8 cellular contexts compared by ENCODE assay signal in the genomic region with DNA sequence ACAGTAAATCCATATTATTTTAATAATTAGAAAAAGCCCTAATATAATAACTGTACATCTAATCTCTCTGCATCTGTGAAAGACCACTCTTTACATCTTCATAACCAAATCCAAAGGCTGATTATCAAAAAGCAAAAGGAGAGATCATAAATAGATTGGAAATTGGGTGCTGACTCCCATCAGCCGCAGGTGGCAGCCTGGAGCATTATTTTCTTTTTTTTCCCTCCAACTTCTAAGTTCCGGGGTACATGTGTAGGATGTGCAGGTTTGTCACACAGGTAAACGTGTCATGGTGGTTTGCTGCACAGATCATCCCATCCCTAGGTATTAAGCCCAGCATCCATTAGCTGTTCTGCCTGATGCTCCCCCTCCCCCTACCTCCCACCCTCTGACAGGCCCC.
"Had no signal": no experiment of that assay in that cellular context is flagged by ENCODE, and none has a peak within 500 bp of the region (broad histone marks: within the 10 kb centered on the region; RNA-seq: fewer than 3 reads in every experiment).

No MANE protein-coding gene starts in this region.

- H3K9me3 ChIP-seq: HAP-1 had no signal

- H2AFZ ChIP-seq: GM23248 had no signal

- H3K27ac ChIP-seq: GM23248, HL-60 had no signal

- H3K4me3 ChIP-seq: GM23248, HAP-1 had no signal

- H3K36me3 ChIP-seq: HAP-1 had no signal

- ATAC-seq: HepG2 had no signal

- DNase-seq: GM23248, GOT3, H7, HFFc6 had no signal

- H3K27me3 Mint-ChIP-seq: IgD-negative memory B cell had no signal

- H3K9me3 Mint-ChIP-seq: HFFc6, IgD-negative memory B cell had no signal

- H3K4me3 Mint-ChIP-seq: HFFc6, IgD-negative memory B cell had no signal

- H3K27ac Mint-ChIP-seq: HFFc6, IgD-negative memory B cell had no signal

- H3K4me1 ChIP-seq: HAP-1 had no signal
